19 cellular contexts compared by ENCODE assay signal in genomic region chr12:122495258-122495657, GRCh38. TPM values are rescaled to one million over a fixed set of nuclear protein-coding genes. Genes with fewer than 3 reads are reported as not detected.
DNase-seq lines count a peak whose midpoint lies in the region; ATAC-seq and TF ChIP-seq lines count a peak whose summit lies in the region.
"Had no signal": no experiment of that assay in that cellular context is flagged by ENCODE, and none has a peak within 500 bp of the region (broad histone marks: within the 10 kb centered on the region; RNA-seq: fewer than 3 reads in every experiment).

No MANE protein-coding gene starts in this region.

- peaks cover 9 to 18% of the 10 kb centered on the region in 2 donors for H3K4me1 ChIP-seq in thyroid gland

- H3K27me3 Mint-ChIP-seq in T-helper 2 cell treated with Interferon-gamma antibody and Interleukin-4, amounts not matched to agents 5 μg/mL and 100 μg/mL, for 36 hours (ENCODE audit: low read depth) = no peaks in the 10 kb centered on the region
- no peaks in the 10 kb centered on the region for H3K27me3 Mint-ChIP-seq in activated T-helper 1 cell treated with anti-CD3 and anti-CD28 coated beads, Interleukin-12 subunit alpha, Interleukin-12 subunit beta, Interleukin-2, Interleukin-4 antibody, amounts not matched to agents 30 ng/mL and 10 ng/mL and 1 ng/mL, durations not matched to agents 14 hours and 24 hours and 36 hours (ENCODE audit: insufficient read depth)
- no peaks in the 10 kb centered on the region for H3K27me3 Mint-ChIP-seq in neural crest cell (ENCODE audit: low read depth)

- 81 to 94% methylated on average over 7 of the region's 7 CpGs for WGBS in thyroid gland, 2 donors

- H3K27ac ChIP-seq in substantia nigra (ENCODE audit: low read depth, low read length, poor library complexity, severe bottlenecking) (no peak overlapping the region), thyroid gland (no peak overlapping the region)

- peaks cover 22% of the 10 kb centered on the region for H3K4me1 Mint-ChIP-seq in T-helper 2 cell treated with Interferon-gamma antibody and Interleukin-4, amounts not matched to agents 5 μg/mL and 100 μg/mL, for 36 hours (ENCODE audit: low read depth)
- peaks cover 25% of the 10 kb centered on the region for H3K4me1 Mint-ChIP-seq in activated T-helper 1 cell treated with anti-CD3 and anti-CD28 coated beads, Interleukin-12 subunit alpha, Interleukin-12 subunit beta, Interleukin-2, Interleukin-4 antibody, amounts not matched to agents 30 ng/mL and 10 ng/mL and 1 ng/mL, durations not matched to agents 14 hours and 24 hours and 36 hours (ENCODE audit: low read depth)
- H3K4me1 Mint-ChIP-seq in neural crest cell = peaks cover 17% of the 10 kb centered on the region

- H3K27me3 ChIP-seq in thyroid gland = no peaks in the 10 kb centered on the region

- peaks cover 6 to 21% of the 10 kb centered on the region in 2 donors for H3K36me3 ChIP-seq in thyroid gland

- H3K9me3 ChIP-seq in thyroid gland = no peaks in the 10 kb centered on the region
- H3K9me3 ChIP-seq: SK-N-SH had no signal

- no peak overlapping the region for H3K4me3 ChIP-seq in thyroid gland (replicated peaks in 1 of 3)

- no peak for TF ChIP-seq POLR2A in thyroid gland (IDR thresholded peaks at IDR 0.05)

- no peak overlapping the region for H3K4me3 Mint-ChIP-seq in T-helper 2 cell treated with Interferon-gamma antibody and Interleukin-4, amounts not matched to agents 5 μg/mL and 100 μg/mL, for 36 hours
- peak overlapping the region; percentile 10 for H3K4me3 Mint-ChIP-seq in activated T-helper 1 cell treated with anti-CD3 and anti-CD28 coated beads, Interleukin-12 subunit alpha, Interleukin-12 subunit beta, Interleukin-2, Interleukin-4 antibody, amounts not matched to agents 30 ng/mL and 10 ng/mL and 1 ng/mL, durations not matched to agents 14 hours and 24 hours and 36 hours
- H3K4me3 Mint-ChIP-seq in neural crest cell = peak overlapping the region; percentile 47

- ATAC-seq in GM18861 (IDR thresholded peaks at IDR 0.05; ENCODE audit: unreplicated experiment) = no peak

- H3K36me3 Mint-ChIP-seq in T-helper 2 cell treated with Interferon-gamma antibody and Interleukin-4, amounts not matched to agents 5 μg/mL and 100 μg/mL, for 36 hours (ENCODE audit: low read depth) = peaks cover 46% of the 10 kb centered on the region
- peaks cover 29% of the 10 kb centered on the region for H3K36me3 Mint-ChIP-seq in activated T-helper 1 cell treated with anti-CD3 and anti-CD28 coated beads, Interleukin-12 subunit alpha, Interleukin-12 subunit beta, Interleukin-2, Interleukin-4 antibody, amounts not matched to agents 30 ng/mL and 10 ng/mL and 1 ng/mL, durations not matched to agents 14 hours and 24 hours and 36 hours (ENCODE audit: low read depth)
- H3K36me3 Mint-ChIP-seq in neural crest cell (ENCODE audit: low read depth) = peaks cover 15% of the 10 kb centered on the region

- intact Hi-C loops in activated T-helper 1 cell treated with anti-CD3 and anti-CD28 coated beads, Interleukin-12 subunit alpha, Interleukin-12 subunit beta, Interleukin-2, Interleukin-4 antibody, amounts not matched to agents 30 ng/mL and 10 ng/mL and 1 ng/mL, durations not matched to agents 14 hours and 24 hours and 36 hours (cut with micrococcal nuclease) = no loop called here
- intact Hi-C loops in thyroid gland (cut with DNase I) = no loop called here

- H3K9me3 Mint-ChIP-seq in T-helper 2 cell treated with Interferon-gamma antibody and Interleukin-4, amounts not matched to agents 5 μg/mL and 100 μg/mL, for 36 hours = no peaks in the 10 kb centered on the region
- no peaks in the 10 kb centered on the region for H3K9me3 Mint-ChIP-seq in activated T-helper 1 cell treated with anti-CD3 and anti-CD28 coated beads, Interleukin-12 subunit alpha, Interleukin-12 subunit beta, Interleukin-2, Interleukin-4 antibody, amounts not matched to agents 30 ng/mL and 10 ng/mL and 1 ng/mL, durations not matched to agents 14 hours and 24 hours and 36 hours
- H3K9me3 Mint-ChIP-seq in neural crest cell = no peaks in the 10 kb centered on the region

- TF ChIP-seq CTCF in neural crest cell (conservative IDR thresholded peaks at IDR 0.05) (no peak), thyroid gland (IDR thresholded peaks at IDR 0.05) (no peak)

- H3K27ac Mint-ChIP-seq in T-helper 2 cell treated with Interferon-gamma antibody and Interleukin-4, amounts not matched to agents 5 μg/mL and 100 μg/mL, for 36 hours = peak overlapping the region; percentile 57
- no peak overlapping the region for H3K27ac Mint-ChIP-seq in activated T-helper 1 cell treated with anti-CD3 and anti-CD28 coated beads, Interleukin-12 subunit alpha, Interleukin-12 subunit beta, Interleukin-2, Interleukin-4 antibody, amounts not matched to agents 30 ng/mL and 10 ng/mL and 1 ng/mL, durations not matched to agents 14 hours and 24 hours and 36 hours
- no peak overlapping the region for H3K27ac Mint-ChIP-seq in neural crest cell (ENCODE audit: unreplicated experiment)

- DNase-seq in T-helper 2 cell treated with Interferon-gamma antibody and Interleukin-4, amounts not matched to agents 5 μg/mL and 100 μg/mL, for 36 hours (ENCODE audit: low spot score) = no peak
- DNase-seq in T-helper 2 cell (no peak), Caki2 (ENCODE audit: low read depth) (peak; percentile 44), neural crest cell (ENCODE audit: low read depth, low spot score) (no peak), substantia nigra (lab: John Stamatoyannopoulos, UW) (no peak), thyroid gland (no peak)
- no peak for DNase-seq in activated T-helper 1 cell treated with anti-CD3 and anti-CD28 coated beads, Interleukin-12 subunit alpha, Interleukin-12 subunit beta, Interleukin-2, Interleukin-4 antibody, amounts not matched to agents 30 ng/mL and 10 ng/mL and 1 ng/mL, durations not matched to agents 14 hours and 24 hours and 36 hours (ENCODE audit: low spot score)
- DNase-seq: C1 segment of cervical spinal cord, EL, H7, MM.1S, NCI-H1105, NCI-H1694, NCI-H2107, NCI-H2227 treated with DMSO at 0.1 percent for 48 hours, NCI-H524, Right ventricle myocardium superior, SK-N-SH had no signal

- in situ Hi-C loops in Caki2 (cut with HindIII; ENCODE audit: low pct_unique_long_range_greater_than_20kb, low sequenced_read_pairs) = no loop called here

RNA-seq across cellular contexts. Expression of gene ZCCHC8, which starts 5.5 kb away (rescaled TPM):
- 12.9 and 16.5 TPM in 2 replicates for total RNA-seq in Caki2 (2014; rRNA removed; shearing (Covaris generic); ENCODE audit: low replicate concordance)
- total RNA-seq in activated T-helper 1 cell treated with anti-CD3 and anti-CD28 coated beads, Interleukin-12 subunit alpha, Interleukin-12 subunit beta, Interleukin-2, Interleukin-4 antibody, amounts not matched to agents 30 ng/mL and 10 ng/mL and 1 ng/mL, durations not matched to agents 14 hours and 24 hours and 36 hours = 42.5 and 48.4 TPM in 2 replicates
- 32.4 and 34.0 TPM in 2 replicates for total RNA-seq in neural crest cell
- total RNA-seq in thyroid gland = 10 to 100 TPM; 30.4 to 40.8 (median 37.5) TPM

RNA-seq across cellular contexts. Expression of gene RSRC2, which starts 31.5 kb away (rescaled TPM):
- 16.9 and 29.3 TPM in 2 replicates for total RNA-seq in Caki2 (2014; rRNA removed; shearing (Covaris generic); ENCODE audit: low replicate concordance)
- 101 and 103 TPM in 2 replicates for total RNA-seq in activated T-helper 1 cell treated with anti-CD3 and anti-CD28 coated beads, Interleukin-12 subunit alpha, Interleukin-12 subunit beta, Interleukin-2, Interleukin-4 antibody, amounts not matched to agents 30 ng/mL and 10 ng/mL and 1 ng/mL, durations not matched to agents 14 hours and 24 hours and 36 hours
- total RNA-seq in neural crest cell = 107 TPM in 2 replicates
- 10 to 100 TPM; 70.4 to 93.2 (median 87.5) TPM for total RNA-seq in thyroid gland

RNA-seq across cellular contexts. Expression of gene KNTC1, which starts 31.8 kb away (rescaled TPM):
- 28.6 and 32.6 TPM in 2 replicates for total RNA-seq in Caki2 (2014; rRNA removed; shearing (Covaris generic); ENCODE audit: low replicate concordance)
- total RNA-seq in activated T-helper 1 cell treated with anti-CD3 and anti-CD28 coated beads, Interleukin-12 subunit alpha, Interleukin-12 subunit beta, Interleukin-2, Interleukin-4 antibody, amounts not matched to agents 30 ng/mL and 10 ng/mL and 1 ng/mL, durations not matched to agents 14 hours and 24 hours and 36 hours = 122 and 126 TPM in 2 replicates
- total RNA-seq in neural crest cell = 111 and 122 TPM in 2 replicates
- 10 to 100 TPM in 2 of 4 donors, 1 to 10 TPM in 2; 7.3 to 13.1 (median 9.5) TPM for total RNA-seq in thyroid gland
